In genomic region chr22:38761202-38762162, GRCh38 we compare ENCODE assay signal across 17 cellular contexts. TPM values are rescaled to one million over a fixed set of nuclear protein-coding genes. Genes with fewer than 3 reads are reported as not detected.
DNase-seq lines count a peak whose midpoint lies in the region; ATAC-seq and TF ChIP-seq lines count a peak whose summit lies in the region.
"Had no signal": no experiment of that assay in that cellular context is flagged by ENCODE, and none has a peak within 500 bp of the region (broad histone marks: within the 10 kb centered on the region; RNA-seq: fewer than 3 reads in every experiment).

No MANE protein-coding gene starts in this region.

- H3K27me3 Mint-ChIP-seq in glutamatergic neuron (ENCODE audit: unreplicated experiment), result peaks cover 12% of the 10 kb centered on the region
- H3K27me3 Mint-ChIP-seq in activated T-cell treated with anti-CD3 and anti-CD28 coated beads, Interleukin-2, amount 50 U/mL, for 72 hours (ENCODE audit: low read depth), result no peaks in the 10 kb centered on the region
- H3K27me3 Mint-ChIP-seq: activated CD4-positive, alpha-beta memory T cell treated with anti-CD3 and anti-CD28 coated beads, Interleukin-2, amount 10 ng/mL, durations not matched to agents 7 days and 5 days; activated naive CD8-positive, alpha-beta T cell treated with anti-CD3 and anti-CD28 coated beads, Interleukin-2, amount 10 ng/mL, durations not matched to agents 7 days and 5 days; effector memory CD8-positive, alpha-beta T cell had no signal

- ATAC-seq in activated T-cell treated with anti-CD3 and anti-CD28 coated beads, Interleukin-2, amount 50 U/mL, for 72 hours (replicated peaks in 1 of 2), result no peak
- ATAC-seq in HG02759 (IDR thresholded peaks at IDR 0.05; ENCODE audit: unreplicated experiment), result no peak
- ATAC-seq: effector memory CD8-positive, alpha-beta T cell; left colon had no signal

- peaks cover 4% of the 10 kb centered on the region for H3K9me3 Mint-ChIP-seq in glutamatergic neuron (ENCODE audit: unreplicated experiment)
- no peaks in the 10 kb centered on the region for H3K9me3 Mint-ChIP-seq in activated T-cell treated with anti-CD3 and anti-CD28 coated beads, Interleukin-2, amount 50 U/mL, for 72 hours
- H3K9me3 Mint-ChIP-seq: activated CD4-positive, alpha-beta memory T cell treated with anti-CD3 and anti-CD28 coated beads, Interleukin-2, amount 10 ng/mL, durations not matched to agents 7 days and 5 days; activated naive CD8-positive, alpha-beta T cell treated with anti-CD3 and anti-CD28 coated beads, Interleukin-2, amount 10 ng/mL, durations not matched to agents 7 days and 5 days; effector memory CD8-positive, alpha-beta T cell had no signal

- peaks cover 33% of the 10 kb centered on the region for H3K4me1 Mint-ChIP-seq in glutamatergic neuron (ENCODE audit: low read depth, unreplicated experiment)
- H3K4me1 Mint-ChIP-seq in activated T-cell treated with anti-CD3 and anti-CD28 coated beads, Interleukin-2, amount 50 U/mL, for 72 hours (ENCODE audit: low read depth), result peaks cover 32% of the 10 kb centered on the region

- no peaks in the 10 kb centered on the region for H3K36me3 Mint-ChIP-seq in glutamatergic neuron (ENCODE audit: unreplicated experiment)
- peaks cover 1 to 3% of the 10 kb centered on the region in 2 donors for H3K36me3 Mint-ChIP-seq in activated T-cell treated with anti-CD3 and anti-CD28 coated beads, Interleukin-2, amount 50 U/mL, for 72 hours (ENCODE audit: insufficient read depth in 2 of 2)

- peak overlapping the region; percentile 85 for H3K27ac Mint-ChIP-seq in glutamatergic neuron (ENCODE audit: unreplicated experiment)
- H3K27ac Mint-ChIP-seq in activated T-cell treated with anti-CD3 and anti-CD28 coated beads, Interleukin-2, amount 50 U/mL, for 72 hours, result no peak overlapping the region
- H3K27ac Mint-ChIP-seq: activated CD4-positive, alpha-beta memory T cell treated with anti-CD3 and anti-CD28 coated beads, Interleukin-2, amount 10 ng/mL, durations not matched to agents 7 days and 5 days; activated naive CD8-positive, alpha-beta T cell treated with anti-CD3 and anti-CD28 coated beads, Interleukin-2, amount 10 ng/mL, durations not matched to agents 7 days and 5 days; effector memory CD8-positive, alpha-beta T cell had no signal

- peak overlapping the region; percentile 89 for H3K27ac ChIP-seq in substantia nigra (ENCODE audit: low read depth, low read length, poor library complexity, severe bottlenecking)
- H3K27ac ChIP-seq: PC-9, thyroid gland had no signal

- peak; percentile 33 for DNase-seq in NCI-H146 (lab: John Stamatoyannopoulos, UW)
- DNase-seq in NCI-H146 treated with DMSO at 0.1 percent for 48 hours (lab: John Stamatoyannopoulos, UW; ENCODE audit: unreplicated experiment), result no peak
- peak; percentile 67 for DNase-seq in RPMI8226
- DNase-seq in glutamatergic neuron, result no peak
- DNase-seq in substantia nigra (lab: John Stamatoyannopoulos, UW), result no peak
- no peak for DNase-seq in activated T-cell treated with anti-CD3 and anti-CD28 coated beads, Interleukin-2, amount 50 U/mL, for 72 hours
- DNase-seq in cerebellar nuclear complex (lab: John Stamatoyannopoulos, UW), result no peak
- DNase-seq: activated CD4-positive, alpha-beta memory T cell treated with anti-CD3 and anti-CD28 coated beads, Interleukin-2, amount 10 ng/mL, durations not matched to agents 7 days and 5 days; activated naive CD8-positive, alpha-beta T cell treated with anti-CD3 and anti-CD28 coated beads, Interleukin-2, amount 10 ng/mL, durations not matched to agents 7 days and 5 days; activated T-cell treated with anti-CD3 and anti-CD28 coated beads, Interleukin-2, amount 50 U/mL, for 48 hours; effector memory CD8-positive, alpha-beta T cell; KBM-7; left colon; NCI-H1105 treated with DMSO at 0.1 percent for 48 hours had no signal

- H3K4me3 Mint-ChIP-seq in glutamatergic neuron (ENCODE audit: unreplicated experiment), result no peak overlapping the region
- no peak overlapping the region for H3K4me3 Mint-ChIP-seq in activated T-cell treated with anti-CD3 and anti-CD28 coated beads, Interleukin-2, amount 50 U/mL, for 72 hours
- H3K4me3 Mint-ChIP-seq: activated CD4-positive, alpha-beta memory T cell treated with anti-CD3 and anti-CD28 coated beads, Interleukin-2, amount 10 ng/mL, durations not matched to agents 7 days and 5 days; activated naive CD8-positive, alpha-beta T cell treated with anti-CD3 and anti-CD28 coated beads, Interleukin-2, amount 10 ng/mL, durations not matched to agents 7 days and 5 days; effector memory CD8-positive, alpha-beta T cell had no signal

- TF ChIP-seq CTCF in glutamatergic neuron (IDR thresholded peaks at IDR 0.05; ENCODE audit: partially characterized antibody, unreplicated experiment), result no peak

RNA-seq across cellular contexts. Expression of gene SUN2, which starts 5.7 kb away (rescaled TPM):
- 174 TPM for total RNA-seq in glutamatergic neuron (ENCODE audit: unreplicated experiment)
- total RNA-seq in activated T-cell treated with anti-CD3 and anti-CD28 coated beads, Interleukin-2, amount 50 U/mL, for 72 hours, result 100 to 1,000 TPM; 175 to 179 TPM

RNA-seq across cellular contexts. Expression of gene DNAL4, which starts 32.5 kb away (rescaled TPM):
- total RNA-seq in glutamatergic neuron (ENCODE audit: unreplicated experiment), result 19.4 TPM
- total RNA-seq in activated T-cell treated with anti-CD3 and anti-CD28 coated beads, Interleukin-2, amount 50 U/mL, for 72 hours, result 10 to 100 TPM; 10.6 to 16.6 TPM

RNA-seq across cellular contexts. Expression of gene GTPBP1, which starts 55.7 kb away (rescaled TPM):
- 55.6 TPM for total RNA-seq in glutamatergic neuron (ENCODE audit: unreplicated experiment)
- 100 to 1,000 TPM in 1 of 2 donors, 10 to 100 TPM in 1; 96.8 to 127 TPM for total RNA-seq in activated T-cell treated with anti-CD3 and anti-CD28 coated beads, Interleukin-2, amount 50 U/mL, for 72 hours

Comparison
In these comparisons a context has a peak if more than half of its experiments do, and no peak if none do; other contexts are left out.
1. DNase-seq: peak in NCI-H146 (single experiment) and RPMI8226 (single experiment); none in NCI-H146 treated with DMSO at 0.1 percent for 48 hours (single experiment), glutamatergic neuron (single experiment), substantia nigra (0 of 49), activated T-cell treated with anti-CD3 and anti-CD28 coated beads, Interleukin-2, amount 50 U/mL, for 72 hours (0 of 2) and cerebellar nuclear complex (0 of 2).